8 cellular contexts compared by ENCODE assay signal in the genomic region with DNA sequence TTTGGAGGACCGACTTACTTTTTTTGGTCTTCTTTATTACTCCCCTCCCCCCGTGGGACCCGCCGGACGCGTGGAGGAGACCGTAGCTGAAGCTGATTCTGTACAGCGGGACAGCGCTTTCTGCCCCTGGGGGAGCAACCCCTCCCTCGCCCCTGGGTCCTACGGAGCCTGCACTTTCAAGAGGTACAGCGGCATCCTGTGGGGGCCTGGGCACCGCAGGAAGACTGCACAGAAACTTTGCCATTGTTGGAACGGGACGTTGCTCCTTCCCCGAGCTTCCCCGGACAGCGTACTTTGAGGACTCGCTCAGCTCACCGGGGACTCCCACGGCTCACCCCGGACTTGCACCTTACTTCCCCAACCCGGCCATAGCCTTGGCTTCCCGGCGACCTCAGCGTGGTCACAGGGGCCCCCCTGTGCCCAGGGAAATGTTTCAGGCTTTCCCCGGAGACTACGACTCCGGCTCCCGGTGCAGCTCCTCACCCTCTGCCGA. TPM values are rescaled to one million over a fixed set of nuclear protein-coding genes. Genes with fewer than 3 reads are reported as not detected.
A peak's percentile ranks its signal among the peaks of the same experiment; 100 is the strongest.
DNase-seq lines count a peak whose midpoint lies in the region; ATAC-seq and TF ChIP-seq lines count a peak whose summit lies in the region.

No MANE protein-coding gene starts in this region.

- H3K4me3 Mint-ChIP-seq in activated CD4-positive, alpha-beta memory T cell treated with anti-CD3 and anti-CD28 coated beads, Interleukin-2, amount 10 ng/mL, durations not matched to agents 7 days and 5 days, result peak overlapping the region; percentile 88

- H3K27me3 Mint-ChIP-seq in activated CD4-positive, alpha-beta memory T cell treated with anti-CD3 and anti-CD28 coated beads, Interleukin-2, amount 10 ng/mL, durations not matched to agents 7 days and 5 days, result peaks cover 20% of the 10 kb centered on the region

- peaks cover 0 to 7% (median 0%) of the 10 kb centered on the region in 4 donors for H3K27me3 ChIP-seq in esophagus squamous epithelium

- intact Hi-C loops in esophagus squamous epithelium (cut with DNase I) (no loop called here), posterior vena cava (cut with DNase I) (no loop called here)

- no peaks in the 10 kb centered on the region for H3K36me3 Mint-ChIP-seq in activated CD4-positive, alpha-beta memory T cell treated with anti-CD3 and anti-CD28 coated beads, Interleukin-2, amount 10 ng/mL, durations not matched to agents 7 days and 5 days (ENCODE audit: low read depth)

- H3K36me3 ChIP-seq in esophagus squamous epithelium, result no peaks in the 10 kb centered on the region

- peak overlapping the region; percentile 61 to 84 (median 78) for H3K4me3 ChIP-seq in esophagus squamous epithelium

- CTCF ChIA-PET in activated CD4-positive, alpha-beta memory T cell treated with anti-CD3 and anti-CD28 coated beads, Interleukin-2, amount 10 ng/mL, durations not matched to agents 7 days and 5 days (lab: Charles Lee), result interaction anchor here (0.6 to 4.4 kb wide), 11 partner anchors 10 to 301 kb away, joined by 3 to 77 read pairs (median 7); no protein-coding TSS in a partner anchor

- H3K4me1 ChIP-seq in esophagus squamous epithelium, result peaks cover 23 to 41% (median 23%) of the 10 kb centered on the region in 3 donors

- peak; percentile 14 for ATAC-seq in HG02981 (IDR thresholded peaks at IDR 0.05; ENCODE audit: unreplicated experiment)
- ATAC-seq in HG02759 (IDR thresholded peaks at IDR 0.05; ENCODE audit: unreplicated experiment), result no peak
- ATAC-seq in GM21825 (IDR thresholded peaks at IDR 0.05; ENCODE audit: unreplicated experiment), result no peak

- H3K9me3 ChIP-seq in esophagus squamous epithelium, result no peaks in the 10 kb centered on the region

- H3K9me3 Mint-ChIP-seq in activated CD4-positive, alpha-beta memory T cell treated with anti-CD3 and anti-CD28 coated beads, Interleukin-2, amount 10 ng/mL, durations not matched to agents 7 days and 5 days, result no peaks in the 10 kb centered on the region

- no peak for TF ChIP-seq POLR2A in esophagus squamous epithelium (IDR thresholded peaks at IDR 0.05)

- POLR2A ChIA-PET in activated CD4-positive, alpha-beta memory T cell treated with anti-CD3 and anti-CD28 coated beads, Interleukin-2, amount 10 ng/mL, durations not matched to agents 7 days and 5 days (lab: Charles Lee), result interaction anchor here (1.1 to 4.1 kb wide), 15 partner anchors 11 to 249 kb away, joined by 3 to 37 read pairs (median 7); a partner anchor contains a TSS

- peaks cover 29% of the 10 kb centered on the region for H3K4me1 Mint-ChIP-seq in activated CD4-positive, alpha-beta memory T cell treated with anti-CD3 and anti-CD28 coated beads, Interleukin-2, amount 10 ng/mL, durations not matched to agents 7 days and 5 days

- no peak for TF ChIP-seq CTCF in esophagus squamous epithelium (IDR thresholded peaks at IDR 0.05)

- H3K27ac ChIP-seq in esophagus squamous epithelium, result peak overlapping the region; percentile 98 to 99 (median 98)

- DNase-seq in AG20443 (ENCODE audit: low spot score) (peak; percentile 14), esophagus squamous epithelium (lab: John Stamatoyannopoulos, UW) (no peak), posterior vena cava (ENCODE audit: low spot score) (peak; percentile 88), putamen (ENCODE audit: low spot score) (no peak)
- peak; percentile 61 for DNase-seq in activated CD4-positive, alpha-beta memory T cell treated with anti-CD3 and anti-CD28 coated beads, Interleukin-2, amount 10 ng/mL, durations not matched to agents 7 days and 5 days

- WGBS in esophagus squamous epithelium, 2 donors, result 0 to 2% methylated on average over 9 to 19 of the region's 31 CpGs

- peak overlapping the region; percentile 91 for H3K27ac Mint-ChIP-seq in activated CD4-positive, alpha-beta memory T cell treated with anti-CD3 and anti-CD28 coated beads, Interleukin-2, amount 10 ng/mL, durations not matched to agents 7 days and 5 days

RNA-seq across cellular contexts. Expression of a gene that starts 0.4 kb away (rescaled TPM):
- total RNA-seq in activated CD4-positive, alpha-beta memory T cell treated with anti-CD3 and anti-CD28 coated beads, Interleukin-2, amount 10 ng/mL, durations not matched to agents 7 days and 5 days, result 10 to 100 TPM; 15.3 to 16.1 TPM
- total RNA-seq in esophagus squamous epithelium (1 to 10 TPM; 1.7 to 4.6 (median 2.5) TPM), posterior vena cava (10 to 100 TPM; 33.2 to 73.0 TPM)

RNA-seq across cellular contexts. Expression of a gene that starts 28.6 kb away (rescaled TPM):
- total RNA-seq in activated CD4-positive, alpha-beta memory T cell treated with anti-CD3 and anti-CD28 coated beads, Interleukin-2, amount 10 ng/mL, durations not matched to agents 7 days and 5 days, result 1 to 10 TPM; 3.0 to 5.5 TPM
- 1 to 10 TPM; 1.9 to 7.2 (median 4.2) TPM for total RNA-seq in esophagus squamous epithelium
- 10 to 100 TPM in 1 of 2 donors, 1 to 10 TPM in 1; 9.4 to 14.5 TPM for total RNA-seq in posterior vena cava

RNA-seq across cellular contexts. Expression of a gene that starts 30.0 kb away (rescaled TPM):
- total RNA-seq in activated CD4-positive, alpha-beta memory T cell treated with anti-CD3 and anti-CD28 coated beads, Interleukin-2, amount 10 ng/mL, durations not matched to agents 7 days and 5 days, result 1 to 10 TPM; 3.5 to 4.3 TPM
- total RNA-seq in esophagus squamous epithelium (1 to 10 TPM; 1.8 to 6.7 (median 4.0) TPM), posterior vena cava (1 to 10 TPM in 1 of 2 donors, under 1 TPM in 1; 0.67 to 1.9 TPM)

RNA-seq across cellular contexts. Expression of a gene that starts 39.1 kb away (rescaled TPM):
- 100 to 1,000 TPM; 224 to 233 TPM for total RNA-seq in activated CD4-positive, alpha-beta memory T cell treated with anti-CD3 and anti-CD28 coated beads, Interleukin-2, amount 10 ng/mL, durations not matched to agents 7 days and 5 days
- 10 to 100 TPM; 39.2 to 82.9 (median 52.7) TPM for total RNA-seq in esophagus squamous epithelium
- 100 to 1,000 TPM; 159 to 204 TPM for total RNA-seq in posterior vena cava

RNA-seq across cellular contexts. Expression of a gene that starts 44.5 kb away (rescaled TPM):
- 10 to 100 TPM; 59.8 to 60.6 TPM for total RNA-seq in activated CD4-positive, alpha-beta memory T cell treated with anti-CD3 and anti-CD28 coated beads, Interleukin-2, amount 10 ng/mL, durations not matched to agents 7 days and 5 days
- total RNA-seq in esophagus squamous epithelium (10 to 100 TPM; 27.7 to 80.9 (median 48.5) TPM), posterior vena cava (10 to 100 TPM; 65.0 to 68.4 TPM)

Comparison
In these comparisons a context has a peak if more than half of its experiments do, and no peak if none do; other contexts are left out.
1. DNase-seq: peak in AG20443 (single experiment), activated CD4-positive, alpha-beta memory T cell treated with anti-CD3 and anti-CD28 coated beads, Interleukin-2, amount 10 ng/mL, durations not matched to agents 7 days and 5 days (single experiment) and posterior vena cava (single experiment); none in esophagus squamous epithelium (single experiment) and putamen (single experiment).